Comparison of ENCODE assay signal across 8 cellular contexts in the genomic region with DNA sequence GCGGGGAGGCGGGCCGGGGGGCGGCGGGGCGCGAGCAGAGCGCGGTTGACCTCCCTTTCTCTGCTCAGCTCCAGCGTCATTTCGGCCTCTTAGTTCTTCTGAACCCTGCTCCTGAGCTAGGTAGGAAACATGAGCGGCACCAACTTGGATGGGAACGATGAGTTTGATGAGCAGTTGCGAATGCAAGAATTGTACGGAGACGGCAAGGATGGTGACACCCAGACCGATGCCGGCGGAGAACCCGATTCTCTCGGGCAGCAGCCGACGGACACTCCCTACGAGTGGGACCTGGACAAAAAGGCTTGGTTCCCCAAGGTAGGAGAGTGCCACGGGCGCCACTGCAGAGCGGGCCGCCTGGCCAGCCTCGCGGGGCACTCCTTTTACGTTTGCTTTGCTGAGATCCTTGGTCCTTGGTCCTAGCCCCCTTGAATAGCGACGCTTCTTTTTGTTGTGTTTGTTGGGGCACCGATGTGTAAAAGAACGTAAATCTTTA. TPM values are rescaled to one million over a fixed set of nuclear protein-coding genes. Genes with fewer than 3 reads are reported as not detected.
DNase-seq lines count a peak whose midpoint lies in the region; ATAC-seq, FAIRE-seq and TF ChIP-seq lines count a peak whose summit lies in the region.

A gene with protein sequence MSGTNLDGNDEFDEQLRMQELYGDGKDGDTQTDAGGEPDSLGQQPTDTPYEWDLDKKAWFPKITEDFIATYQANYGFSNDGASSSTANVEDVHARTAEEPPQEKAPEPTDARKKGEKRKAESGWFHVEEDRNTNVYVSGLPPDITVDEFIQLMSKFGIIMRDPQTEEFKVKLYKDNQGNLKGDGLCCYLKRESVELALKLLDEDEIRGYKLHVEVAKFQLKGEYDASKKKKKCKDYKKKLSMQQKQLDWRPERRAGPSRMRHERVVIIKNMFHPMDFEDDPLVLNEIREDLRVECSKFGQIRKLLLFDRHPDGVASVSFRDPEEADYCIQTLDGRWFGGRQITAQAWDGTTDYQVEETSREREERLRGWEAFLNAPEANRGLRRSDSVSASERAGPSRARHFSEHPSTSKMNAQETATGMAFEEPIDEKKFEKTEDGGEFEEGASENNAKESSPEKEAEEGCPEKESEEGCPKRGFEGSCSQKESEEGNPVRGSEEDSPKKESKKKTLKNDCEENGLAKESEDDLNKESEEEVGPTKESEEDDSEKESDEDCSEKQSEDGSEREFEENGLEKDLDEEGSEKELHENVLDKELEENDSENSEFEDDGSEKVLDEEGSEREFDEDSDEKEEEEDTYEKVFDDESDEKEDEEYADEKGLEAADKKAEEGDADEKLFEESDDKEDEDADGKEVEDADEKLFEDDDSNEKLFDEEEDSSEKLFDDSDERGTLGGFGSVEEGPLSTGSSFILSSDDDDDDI (plus strand): TSS at position 37 of the 493 bp plus-strand sequence. CDS start 93 bp downstream, at position 130.

- no peaks in the 10 kb centered on the region; the same call in 1 of the 2 replicates for H3K36me3 ChIP-seq in ACC112 (ENCODE audit: insufficient read depth, low read length)
- peaks cover 25% of the 10 kb centered on the region for H3K36me3 ChIP-seq in left ventricle myocardium inferior

- no peaks in the 10 kb centered on the region for H3K9me3 Mint-ChIP-seq in activated T-helper 2 cell treated with anti-CD3 and anti-CD28 coated beads, Interferon-gamma antibody, Interleukin-2, Interleukin-4, amounts not matched to agents 10 μg/mL and 5 μg/mL and 100 μg/mL, durations not matched to agents 14 hours and 24 hours and 36 hours

- TF ChIP-seq CTCF in left ventricle myocardium inferior (IDR thresholded peaks at IDR 0.05; ENCODE audit: borderline replicate concordance) = no peak

- no peak for DNase-seq in activated T-helper 2 cell treated with anti-CD3 and anti-CD28 coated beads, Interferon-gamma antibody, Interleukin-2, Interleukin-4, amounts not matched to agents 10 μg/mL and 5 μg/mL and 100 μg/mL, durations not matched to agents 14 hours and 24 hours and 36 hours (ENCODE audit: low spot score)
- DNase-seq in left ventricle myocardium inferior (no peak), retina (peak; percentile 61), urothelium cell line (ENCODE audit: low spot score) (no peak), NCI-H774 (lab: John Stamatoyannopoulos, UW) (no peak)

- H3K4me1 Mint-ChIP-seq in activated T-helper 2 cell treated with anti-CD3 and anti-CD28 coated beads, Interferon-gamma antibody, Interleukin-2, Interleukin-4, amounts not matched to agents 10 μg/mL and 5 μg/mL and 100 μg/mL, durations not matched to agents 14 hours and 24 hours and 36 hours (ENCODE audit: low read depth) = peaks cover 11% of the 10 kb centered on the region

- H3K9me3 ChIP-seq in left ventricle myocardium inferior (replicated peaks) = no peaks in the 10 kb centered on the region

- ATAC-seq in GM18868 (IDR thresholded peaks at IDR 0.05; ENCODE audit: unreplicated experiment) (peak; percentile 11), HG03520 (IDR thresholded peaks at IDR 0.05; ENCODE audit: unreplicated experiment) (peak; percentile 6)

- peak within 1 kb of the TSS; percentile 93 for H3K4me3 Mint-ChIP-seq in activated T-helper 2 cell treated with anti-CD3 and anti-CD28 coated beads, Interferon-gamma antibody, Interleukin-2, Interleukin-4, amounts not matched to agents 10 μg/mL and 5 μg/mL and 100 μg/mL, durations not matched to agents 14 hours and 24 hours and 36 hours (ENCODE audit: low read depth)

- H3K27ac Mint-ChIP-seq in activated T-helper 2 cell treated with anti-CD3 and anti-CD28 coated beads, Interferon-gamma antibody, Interleukin-2, Interleukin-4, amounts not matched to agents 10 μg/mL and 5 μg/mL and 100 μg/mL, durations not matched to agents 14 hours and 24 hours and 36 hours = peak within 1 kb of the TSS; percentile 95

- H3K4me3 ChIP-seq in ACC112 (ENCODE audit: low read depth, low read length) (peak within 1 kb of the TSS; percentile 95), left ventricle myocardium inferior (peak within 1 kb of the TSS; percentile 77)

- H3K27me3 Mint-ChIP-seq in activated T-helper 2 cell treated with anti-CD3 and anti-CD28 coated beads, Interferon-gamma antibody, Interleukin-2, Interleukin-4, amounts not matched to agents 10 μg/mL and 5 μg/mL and 100 μg/mL, durations not matched to agents 14 hours and 24 hours and 36 hours (ENCODE audit: low read depth) = no peaks in the 10 kb centered on the region

- peak within 1 kb of the TSS; percentile 94 for H3K27ac ChIP-seq in ACC112 (ENCODE audit: low read depth, low read length)
- peak within 1 kb of the TSS; percentile 97 for H3K27ac ChIP-seq in left ventricle myocardium inferior (replicated peaks)

- FAIRE-seq in urothelium cell line (lab: Jason Lieb, UNC) = no peak

- peak within 1 kb of the TSS; percentile 97 for H2AFZ ChIP-seq in ACC112 (ENCODE audit: low read length, unreplicated experiment)

- peaks cover 24% of the 10 kb centered on the region for H3K79me2 ChIP-seq in ACC112 (ENCODE audit: control insufficient read depth, insufficient read depth, low read length, unreplicated experiment)

- H3K36me3 Mint-ChIP-seq in activated T-helper 2 cell treated with anti-CD3 and anti-CD28 coated beads, Interferon-gamma antibody, Interleukin-2, Interleukin-4, amounts not matched to agents 10 μg/mL and 5 μg/mL and 100 μg/mL, durations not matched to agents 14 hours and 24 hours and 36 hours (ENCODE audit: low read depth) = peaks cover 20% of the 10 kb centered on the region

- intact Hi-C loops in activated T-helper 2 cell treated with anti-CD3 and anti-CD28 coated beads, Interferon-gamma antibody, Interleukin-2, Interleukin-4, amounts not matched to agents 10 μg/mL and 5 μg/mL and 100 μg/mL, durations not matched to agents 14 hours and 24 hours and 36 hours (cut with micrococcal nuclease) = loop anchor here (2.0 to 10.0 kb wide), 4 partner anchors 79 to 525 kb away; a partner anchor contains a TSS
- intact Hi-C loops in left ventricle myocardium inferior (cut with micrococcal nuclease) = no loop called here

- no peaks in the 10 kb centered on the region for H3K27me3 ChIP-seq in ACC112 (ENCODE audit: insufficient read depth, low read length)
- H3K27me3 ChIP-seq in left ventricle myocardium inferior (ENCODE audit: low read depth) = no peaks in the 10 kb centered on the region

- H3K4me1 ChIP-seq in ACC112 (ENCODE audit: control insufficient read depth, insufficient read depth, low read length, unreplicated experiment) = peaks cover 5% of the 10 kb centered on the region
- peaks cover 27% of the 10 kb centered on the region for H3K4me1 ChIP-seq in left ventricle myocardium inferior

RNA-seq across cellular contexts. Expression of the gene that starts here (rescaled TPM):
- total RNA-seq in activated T-helper 2 cell treated with anti-CD3 and anti-CD28 coated beads, Interferon-gamma antibody, Interleukin-2, Interleukin-4, amounts not matched to agents 10 μg/mL and 5 μg/mL and 100 μg/mL, durations not matched to agents 14 hours and 24 hours and 36 hours = 43.8 and 47.3 TPM in 2 replicates
- 63.6 TPM for total RNA-seq in left ventricle myocardium inferior
